Comparison of ENCODE assay signal across 1 cellular context in the genomic region with DNA sequence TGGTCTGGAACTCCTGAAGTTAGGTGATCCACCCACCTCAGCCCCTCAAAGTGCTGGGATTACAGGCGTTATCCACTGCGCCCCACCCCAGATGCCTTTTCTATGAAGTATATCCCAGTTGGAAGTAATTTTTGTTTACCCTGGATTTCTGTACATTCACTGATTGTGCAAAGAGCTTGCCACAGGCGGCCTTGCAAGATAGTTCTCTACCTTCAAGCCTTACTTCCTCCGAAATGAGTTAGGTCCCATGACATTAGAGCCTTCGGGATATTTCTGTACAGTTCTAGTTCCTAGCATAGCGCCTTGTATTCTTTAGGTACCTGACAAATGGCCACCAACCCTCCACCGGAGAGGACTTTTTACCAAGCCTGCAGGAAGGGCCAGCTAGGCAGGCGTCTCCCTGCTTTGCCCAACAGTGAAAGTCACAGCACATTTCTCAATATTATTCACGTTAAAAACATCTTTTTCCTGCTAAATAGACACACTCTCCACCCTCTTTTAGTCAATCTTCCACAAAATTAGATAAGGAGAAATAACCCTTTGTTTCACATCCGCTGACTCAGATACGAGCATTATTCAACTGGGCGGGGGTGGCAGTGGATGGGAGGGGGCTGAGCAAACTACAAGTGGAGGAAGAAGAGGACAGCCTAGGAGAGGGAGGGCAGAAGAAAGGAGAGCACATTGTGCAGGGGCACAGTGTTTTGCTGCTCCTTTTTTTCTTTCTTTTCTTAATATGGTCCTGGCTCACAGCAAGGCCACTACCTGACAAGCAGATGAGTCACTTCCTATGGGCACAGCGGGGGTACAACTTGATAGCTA.
A peak's percentile ranks its signal among the peaks of the same experiment; 100 is the strongest.
TF ChIP-seq lines count a peak whose summit lies in the region.

No MANE protein-coding gene starts in this region.

TF ChIP-seq in HEK293, 187 proteins besides CTCF, POLR2A, EP300 and RAD21 (continued from another document and continues in another):
- TF ChIP-seq ZNF518A (tag by site-specific recombination; conservative IDR thresholded peaks at IDR 0.05; ENCODE audit: low read depth) = no peak
- TF ChIP-seq ZNF112 (tag by site-specific recombination; IDR thresholded peaks at IDR 0.05) = no peak
- no peak for TF ChIP-seq ZNF654 (tag by site-specific recombination; IDR thresholded peaks at IDR 0.05; ENCODE audit: low read depth)
- no peak for TF ChIP-seq ZNF76 (tag by site-specific recombination; IDR thresholded peaks at IDR 0.05; ENCODE audit: borderline replicate concordance, low read depth)
- no peak for TF ChIP-seq ZNF501 (tag by site-specific recombination; IDR thresholded peaks at IDR 0.05)
- peak; percentile 7; the same call in 1 of the 2 replicates for TF ChIP-seq ZBTB8A (tag by site-specific recombination; IDR thresholded peaks at IDR 0.05)
- no peak for TF ChIP-seq ZNF121 (tag by site-specific recombination; IDR thresholded peaks at IDR 0.05)
- TF ChIP-seq ZNF510 (tag by site-specific recombination; IDR thresholded peaks at IDR 0.05; ENCODE audit: insufficient replicate concordance) = no peak
- TF ChIP-seq ZNF629 (tag by site-specific recombination; IDR thresholded peaks at IDR 0.05) = 0 out of 2 replicates have a peak, but pooled peaks have one; percentile 48
- TF ChIP-seq ZNF19 (tag by site-specific recombination; IDR thresholded peaks at IDR 0.05; ENCODE audit: low read depth) = no peak
- TF ChIP-seq ZNF324 (tag by site-specific recombination; IDR thresholded peaks at IDR 0.05) = no peak
- TF ChIP-seq ZFP41 (tag by site-specific recombination; IDR thresholded peaks at IDR 0.05; ENCODE audit: borderline replicate concordance) = no peak
- TF ChIP-seq SP2 (tag by site-specific recombination; IDR thresholded peaks at IDR 0.05) = no peak; the same call in 1 of the 2 replicates
- TF ChIP-seq ZNF335 (tag by site-specific recombination; conservative IDR thresholded peaks at IDR 0.05) = peak; percentile 15; the same call in 1 of the 2 replicates
- peak; percentile 65; the same call in 1 of the 2 replicates for TF ChIP-seq ZNF362 (tag by site-specific recombination; IDR thresholded peaks at IDR 0.05)
- no peak for TF ChIP-seq ZXDB (tag by site-specific recombination; IDR thresholded peaks at IDR 0.05)
- TF ChIP-seq KLF9 (tag by site-specific recombination; IDR thresholded peaks at IDR 0.05; ENCODE audit: low read depth) = no peak
- TF ChIP-seq ZNF670 (tag by site-specific recombination; IDR thresholded peaks at IDR 0.05; ENCODE audit: low read depth) = no peak
- no peak for TF ChIP-seq ZNF404 (tag by site-specific recombination; IDR thresholded peaks at IDR 0.05)
- TF ChIP-seq PATZ1 (tag by site-specific recombination; IDR thresholded peaks at IDR 0.05) = no peak
- TF ChIP-seq ZBTB26 (tag by site-specific recombination; optimal IDR thresholded peaks at IDR 0.05) = no peak
- TF ChIP-seq ZNF266 (tag by site-specific recombination; IDR thresholded peaks at IDR 0.05; ENCODE audit: low read depth) = no peak
- 0 out of 2 replicates have a peak, but pooled peaks have one; percentile 17 for TF ChIP-seq ZBTB11 (tag by site-specific recombination; conservative IDR thresholded peaks at IDR 0.05; ENCODE audit: low read depth)
- TF ChIP-seq ZNF433 (tag by site-specific recombination; IDR thresholded peaks at IDR 0.05; ENCODE audit: low read depth) = no peak
- TF ChIP-seq ZFP69B (tag by site-specific recombination; IDR thresholded peaks at IDR 0.05) = no peak
- no peak for TF ChIP-seq ZNF549 (tag by site-specific recombination; IDR thresholded peaks at IDR 0.05)
- TF ChIP-seq ZNF132 (tag by site-specific recombination; IDR thresholded peaks at IDR 0.05; ENCODE audit: borderline replicate concordance) = no peak
- TF ChIP-seq ZNF114 (tag by site-specific recombination; IDR thresholded peaks at IDR 0.05) = no peak
- TF ChIP-seq ZNF548 (tag by site-specific recombination; IDR thresholded peaks at IDR 0.05) = no peak
- TF ChIP-seq ZNF157 (tag by site-specific recombination; IDR thresholded peaks at IDR 0.05) = no peak
- no peak for TF ChIP-seq PBX3 (CRISPR knock-in tag; IDR thresholded peaks at IDR 0.05)
- no peak for TF ChIP-seq ZNF16 (tag by site-specific recombination; IDR thresholded peaks at IDR 0.05; ENCODE audit: low read depth)
- no peak for TF ChIP-seq ZSCAN16 (tag by site-specific recombination; IDR thresholded peaks at IDR 0.05)
- 0 out of 2 replicates have a peak, but pooled peaks have one; percentile 31 for TF ChIP-seq INSM2 (tag by site-specific recombination; IDR thresholded peaks at IDR 0.05)
- TF ChIP-seq ZNF174 (tag by site-specific recombination; IDR thresholded peaks at IDR 0.05) = no peak
- TF ChIP-seq ZNF18 (tag by site-specific recombination; IDR thresholded peaks at IDR 0.05) = no peak
- no peak for TF ChIP-seq MYNN (tag by site-specific recombination; IDR thresholded peaks at IDR 0.05; ENCODE audit: borderline replicate concordance)
- TF ChIP-seq ZNF561 (tag by site-specific recombination; IDR thresholded peaks at IDR 0.05; ENCODE audit: borderline replicate concordance) = no peak
- no peak for TF ChIP-seq ZBTB1 (tag by site-specific recombination; IDR thresholded peaks at IDR 0.05)
- TF ChIP-seq FEZF1 (tag by site-specific recombination; IDR thresholded peaks at IDR 0.05) = peak; percentile 59; the same call in 1 of the 2 replicates
